35 cellular contexts compared by ENCODE assay signal in genomic region chr20:1102016-1102415, GRCh38.
"Had no signal": no experiment of that assay in that cellular context is flagged by ENCODE, and none has a peak within 500 bp of the region (broad histone marks: within the 10 kb centered on the region; RNA-seq: fewer than 3 reads in every experiment).

No MANE protein-coding gene starts in this region.

- DNase-seq: activated CD4-positive, alpha-beta memory T cell treated with anti-CD3 and anti-CD28 coated beads, Interleukin-2, amount 10 ng/mL, durations not matched to agents 7 days and 5 days; activated CD4-positive, alpha-beta T cell treated with anti-CD3 and anti-CD28 coated beads for 1 hour; activated CD4-positive, alpha-beta T cell treated with anti-CD3 and anti-CD28 coated beads for 36 hours; activated CD4-positive, alpha-beta T cell treated with anti-CD3 and anti-CD28 coated beads for 48 hours; activated CD4-positive, alpha-beta T cell treated with anti-CD3 and anti-CD28 coated beads, Interleukin-2, amount 10 ng/mL, durations not matched to agents 7 days and 5 days; activated CD4-positive, alpha-beta T cell treated with anti-CD3 and anti-CD28 coated beads, Interleukin-2, amount 50 U/mL, for 48 hours; activated CD4-positive, CD25-positive, alpha-beta regulatory T cell; activated CD8-positive, alpha-beta memory T cell treated with anti-CD3 and anti-CD28 coated beads for 24 hours; activated CD8-positive, alpha-beta memory T cell treated with anti-CD3 and anti-CD28 coated beads, Interleukin-2, amount 10 ng/mL, durations not matched to agents 7 days and 5 days; activated CD8-positive, alpha-beta memory T cell treated with anti-CD3 and anti-CD28 coated beads, Interleukin-2, amount 50 U/mL, for 48 hours; activated CD8-positive, alpha-beta T cell treated with anti-CD3 and anti-CD28 coated beads, Interleukin-2, amount 10 ng/mL, durations not matched to agents 7 days and 5 days; activated effector memory CD4-positive, alpha-beta T cell treated with Interleukin-2 at 50 U/mL for 16 hours; activated gamma-delta T cell; activated naive CD4-positive, alpha-beta T cell treated with anti-CD3 and anti-CD28 coated beads, Interleukin-2, amount 10 ng/mL, durations not matched to agents 7 days and 5 days; activated naive CD4-positive, alpha-beta T cell treated with Interleukin-2 at 50 U/mL for 16 hours; activated naive CD8-positive, alpha-beta T cell treated with anti-CD3 and anti-CD28 coated beads, Interleukin-2, amount 10 ng/mL, durations not matched to agents 7 days and 5 days; activated naive CD8-positive, alpha-beta T cell treated with anti-CD3 and anti-CD28 coated beads, Interleukin-2, amount 50 U/mL, for 24 hours; activated T-cell treated with anti-CD3 and anti-CD28 coated beads, Interleukin-2, amount 50 U/mL, for 24 hours; activated T-cell treated with anti-CD3 and anti-CD28 coated beads, Interleukin-2, amount 50 U/mL, for 48 hours; amygdala; anterior cingulate cortex; caudate nucleus; cerebellar nuclear complex; T-helper 17 cell had no signal

- H3K4me3 Mint-ChIP-seq: activated CD4-positive, alpha-beta memory T cell treated with anti-CD3 and anti-CD28 coated beads, Interleukin-2, amount 10 ng/mL, durations not matched to agents 7 days and 5 days; activated CD4-positive, alpha-beta T cell treated with anti-CD3 and anti-CD28 coated beads for 36 hours; activated CD4-positive, alpha-beta T cell treated with anti-CD3 and anti-CD28 coated beads, Interleukin-2, amount 10 ng/mL, durations not matched to agents 7 days and 5 days; activated CD8-positive, alpha-beta memory T cell treated with anti-CD3 and anti-CD28 coated beads, Interleukin-2, amount 10 ng/mL, durations not matched to agents 7 days and 5 days; activated CD8-positive, alpha-beta T cell treated with anti-CD3 and anti-CD28 coated beads, Interleukin-2, amount 10 ng/mL, durations not matched to agents 7 days and 5 days; activated naive CD4-positive, alpha-beta T cell treated with anti-CD3 and anti-CD28 coated beads, Interleukin-2, amount 10 ng/mL, durations not matched to agents 7 days and 5 days; activated naive CD4-positive, alpha-beta T cell treated with anti-CD3 and anti-CD28 coated beads, Interleukin-2, amount 50 U/mL, for 24 hours; activated naive CD8-positive, alpha-beta T cell; activated naive CD8-positive, alpha-beta T cell treated with anti-CD3 and anti-CD28 coated beads, Interleukin-2, amount 10 ng/mL, durations not matched to agents 7 days and 5 days; activated naive CD8-positive, alpha-beta T cell treated with anti-CD3 and anti-CD28 coated beads, Interleukin-2, amount 50 U/mL, for 24 hours; activated T-cell treated with anti-CD3 and anti-CD28 coated beads, Interleukin-2, amount 50 U/mL, for 24 hours; brain; central memory CD8-positive, alpha-beta T cell; T-helper 17 cell had no signal

- H3K27ac Mint-ChIP-seq: activated CD4-positive, alpha-beta memory T cell treated with anti-CD3 and anti-CD28 coated beads, Interleukin-2, amount 10 ng/mL, durations not matched to agents 7 days and 5 days; activated CD4-positive, alpha-beta T cell treated with anti-CD3 and anti-CD28 coated beads for 36 hours; activated CD4-positive, alpha-beta T cell treated with anti-CD3 and anti-CD28 coated beads, Interleukin-2, amount 10 ng/mL, durations not matched to agents 7 days and 5 days; activated CD8-positive, alpha-beta memory T cell treated with anti-CD3 and anti-CD28 coated beads, Interleukin-2, amount 10 ng/mL, durations not matched to agents 7 days and 5 days; activated CD8-positive, alpha-beta T cell treated with anti-CD3 and anti-CD28 coated beads, Interleukin-2, amount 10 ng/mL, durations not matched to agents 7 days and 5 days; activated naive CD4-positive, alpha-beta T cell treated with anti-CD3 and anti-CD28 coated beads, Interleukin-2, amount 10 ng/mL, durations not matched to agents 7 days and 5 days; activated naive CD4-positive, alpha-beta T cell treated with anti-CD3 and anti-CD28 coated beads, Interleukin-2, amount 50 U/mL, for 24 hours; activated naive CD8-positive, alpha-beta T cell; activated naive CD8-positive, alpha-beta T cell treated with anti-CD3 and anti-CD28 coated beads, Interleukin-2, amount 10 ng/mL, durations not matched to agents 7 days and 5 days; activated naive CD8-positive, alpha-beta T cell treated with anti-CD3 and anti-CD28 coated beads, Interleukin-2, amount 50 U/mL, for 24 hours; activated T-cell treated with anti-CD3 and anti-CD28 coated beads, Interleukin-2, amount 50 U/mL, for 24 hours; activated T-helper 2 cell treated with anti-CD3 and anti-CD28 coated beads, Interferon-gamma antibody, Interleukin-2, Interleukin-4, amounts not matched to agents 10 μg/mL and 5 μg/mL and 100 μg/mL, durations not matched to agents 14 hours and 24 hours and 36 hours; brain; T-helper 17 cell had no signal

- H3K4me1 ChIP-seq: ascending aorta had no signal

- H3K36me3 Mint-ChIP-seq: activated naive CD8-positive, alpha-beta T cell treated with anti-CD3 and anti-CD28 coated beads, Interleukin-2, amount 10 ng/mL, durations not matched to agents 7 days and 5 days; brain had no signal

- H3K27ac ChIP-seq: ascending aorta, cardiac muscle cell, VCaP had no signal

- ATAC-seq: activated CD4-positive, alpha-beta T cell treated with anti-CD3 and anti-CD28 coated beads for 36 hours; activated CD4-positive, CD25-positive, alpha-beta regulatory T cell treated with anti-CD3 and anti-CD28 coated beads, Interleukin-2, amount 50 U/mL, for 24 hours; activated CD8-positive, alpha-beta memory T cell treated with anti-CD3 and anti-CD28 coated beads, Interleukin-2, amount 10 ng/mL, durations not matched to agents 7 days and 5 days; activated CD8-positive, alpha-beta T cell treated with anti-CD3 and anti-CD28 coated beads, Interleukin-2, amount 10 ng/mL, durations not matched to agents 7 days and 5 days; activated naive CD8-positive, alpha-beta T cell treated with anti-CD3 and anti-CD28 coated beads, Interleukin-2, amount 50 U/mL, for 24 hours; T-helper 17 cell had no signal

- H3K4me1 Mint-ChIP-seq: activated CD4-positive, alpha-beta memory T cell treated with anti-CD3 and anti-CD28 coated beads, Interleukin-2, amount 10 ng/mL, durations not matched to agents 7 days and 5 days; activated CD4-positive, alpha-beta T cell treated with anti-CD3 and anti-CD28 coated beads for 36 hours; activated CD4-positive, alpha-beta T cell treated with anti-CD3 and anti-CD28 coated beads, Interleukin-2, amount 10 ng/mL, durations not matched to agents 7 days and 5 days; activated CD8-positive, alpha-beta memory T cell treated with anti-CD3 and anti-CD28 coated beads, Interleukin-2, amount 10 ng/mL, durations not matched to agents 7 days and 5 days; activated naive CD4-positive, alpha-beta T cell treated with anti-CD3 and anti-CD28 coated beads, Interleukin-2, amount 10 ng/mL, durations not matched to agents 7 days and 5 days; activated naive CD4-positive, alpha-beta T cell treated with anti-CD3 and anti-CD28 coated beads, Interleukin-2, amount 50 U/mL, for 24 hours; activated naive CD8-positive, alpha-beta T cell treated with anti-CD3 and anti-CD28 coated beads, Interleukin-2, amount 10 ng/mL, durations not matched to agents 7 days and 5 days; activated naive CD8-positive, alpha-beta T cell treated with anti-CD3 and anti-CD28 coated beads, Interleukin-2, amount 50 U/mL, for 24 hours; brain; central memory CD8-positive, alpha-beta T cell; T-helper 17 cell had no signal

- FAIRE-seq: bronchial epithelial cell, TTC549 had no signal

- H3K27me3 Mint-ChIP-seq: activated CD4-positive, alpha-beta T cell treated with anti-CD3 and anti-CD28 coated beads for 36 hours; activated naive CD4-positive, alpha-beta T cell treated with anti-CD3 and anti-CD28 coated beads, Interleukin-2, amount 50 U/mL, for 24 hours; activated naive CD8-positive, alpha-beta T cell; activated naive CD8-positive, alpha-beta T cell treated with anti-CD3 and anti-CD28 coated beads, Interleukin-2, amount 50 U/mL, for 24 hours; activated T-cell treated with anti-CD3 and anti-CD28 coated beads, Interleukin-2, amount 50 U/mL, for 24 hours; central memory CD8-positive, alpha-beta T cell; T-helper 17 cell had no signal

- H3K27me3 ChIP-seq: ascending aorta, cardiac muscle cell had no signal

- H3K4me3 ChIP-seq: ascending aorta, cardiac muscle cell had no signal

- H3K36me3 ChIP-seq: ascending aorta, cardiac muscle cell had no signal
